Comparison of ENCODE assay signal across 20 cellular contexts in the genomic region with DNA sequence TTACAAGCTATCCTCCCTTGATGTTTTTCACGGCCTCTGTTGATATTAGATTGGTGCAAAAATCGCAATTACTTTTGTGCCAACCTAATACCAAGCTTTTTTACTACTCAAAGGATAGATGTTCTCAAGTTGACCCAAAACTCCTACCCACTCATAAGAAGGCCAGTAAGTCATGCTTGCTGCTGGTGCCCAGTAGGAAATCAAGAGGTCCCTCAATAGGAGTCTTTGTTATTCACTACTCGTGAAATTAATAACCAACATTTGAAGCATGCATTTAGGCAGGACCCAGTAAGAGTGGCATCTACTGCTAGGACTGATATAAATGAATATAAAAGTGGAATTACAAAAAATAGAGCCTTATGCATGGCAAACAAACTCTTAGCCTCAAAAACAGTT. TPM values are rescaled to one million over a fixed set of nuclear protein-coding genes. Genes with fewer than 3 reads are reported as not detected.
DNase-seq lines count a peak whose midpoint lies in the region; ATAC-seq and TF ChIP-seq lines count a peak whose summit lies in the region.
"Had no signal": no experiment of that assay in that cellular context is flagged by ENCODE, and none has a peak within 500 bp of the region (broad histone marks: within the 10 kb centered on the region; RNA-seq: fewer than 3 reads in every experiment).

No MANE protein-coding gene starts in this region.

- intact Hi-C loops in breast epithelium (cut with DNase I; ENCODE audit: low total_unique reads) = no loop called here
- intact Hi-C loops in MCF 10A (cut with micrococcal nuclease) = no loop called here
- intact Hi-C loops in dorsolateral prefrontal cortex (cut with DNase I) = loop anchor here (2.0 to 10.0 kb wide), 5 partner anchors 51 to 597 kb away; partner anchors contain the start of gene APP (in 1 of the 2)

- H3K27ac ChIP-seq in breast epithelium (peak overlapping the region; percentile 87), dorsolateral prefrontal cortex (peak overlapping the region in 58 of 59 donors; percentile 45 to 99 (median 94))
- H3K27ac ChIP-seq: WERI-Rb-1 had no signal

- no peak overlapping the region for H3K4me3 Mint-ChIP-seq in MCF 10A (ENCODE audit: unreplicated experiment)
- no peak overlapping the region for H3K4me3 Mint-ChIP-seq in activated naive CD4-positive, alpha-beta T cell treated with anti-CD3 and anti-CD28 coated beads, Interleukin-2, amount 10 ng/mL, durations not matched to agents 7 days and 5 days
- H3K4me3 Mint-ChIP-seq: natural killer cell had no signal

- no peaks in the 10 kb centered on the region for H3K27me3 ChIP-seq in breast epithelium
- no peaks in the 10 kb centered on the region for H3K27me3 ChIP-seq in dorsolateral prefrontal cortex
- H3K27me3 ChIP-seq: SJCRH30, suprapubic skin had no signal

- H3K27ac Mint-ChIP-seq in MCF 10A (ENCODE audit: low read depth, unreplicated experiment) = no peak overlapping the region
- no peak overlapping the region for H3K27ac Mint-ChIP-seq in activated naive CD4-positive, alpha-beta T cell treated with anti-CD3 and anti-CD28 coated beads, Interleukin-2, amount 10 ng/mL, durations not matched to agents 7 days and 5 days
- H3K27ac Mint-ChIP-seq: natural killer cell had no signal

- POLR2A ChIA-PET in MCF 10A (lab: Yijun Ruan, JAX) = interaction anchor here (0.8 to 1.2 kb wide), 3 partner anchors 10 to 62 kb away, joined by 3 to 5 read pairs (median 5); no protein-coding TSS in a partner anchor

- H3K4me3 ChIP-seq in breast epithelium = no peak overlapping the region
- H3K4me3 ChIP-seq in dorsolateral prefrontal cortex = peak overlapping the region in 30 of 59 donors; percentile 3 to 47 (median 24)
- H3K4me3 ChIP-seq: SJCRH30, suprapubic skin had no signal

- CTCF ChIA-PET in MCF 10A (lab: Yijun Ruan, JAX) = no interaction called here
- CTCF ChIA-PET in activated naive CD4-positive, alpha-beta T cell treated with anti-CD3 and anti-CD28 coated beads, Interleukin-2, amount 10 ng/mL, durations not matched to agents 7 days and 5 days (lab: Charles Lee) = interaction anchor here (1.0 kb wide), 1 partner anchor 31 kb away, joined by 3 read pairs; no protein-coding TSS in a partner anchor

- no peak for TF ChIP-seq CTCF in breast epithelium (IDR thresholded peaks at IDR 0.05)
- TF ChIP-seq CTCF in MCF 10A (IDR thresholded peaks at IDR 0.05; ENCODE audit: unreplicated experiment) = no peak
- no peak for TF ChIP-seq CTCF in dorsolateral prefrontal cortex (IDR thresholded peaks at IDR 0.05 in 54 of 56, conservative IDR thresholded peaks at IDR 0.05 in 2 of 56; ENCODE audit: low read depth in 1 of 56, partially characterized antibody in 56 of 56)

- H3K9me3 Mint-ChIP-seq in MCF 10A (ENCODE audit: unreplicated experiment) = no peaks in the 10 kb centered on the region
- no peaks in the 10 kb centered on the region for H3K9me3 Mint-ChIP-seq in activated naive CD4-positive, alpha-beta T cell treated with anti-CD3 and anti-CD28 coated beads, Interleukin-2, amount 10 ng/mL, durations not matched to agents 7 days and 5 days
- H3K9me3 Mint-ChIP-seq: natural killer cell had no signal

- no peak for TF ChIP-seq POLR2A in breast epithelium (IDR thresholded peaks at IDR 0.05)

- H3K27me3 Mint-ChIP-seq in MCF 10A (ENCODE audit: insufficient read depth, unreplicated experiment) = no peaks in the 10 kb centered on the region
- H3K27me3 Mint-ChIP-seq in activated naive CD4-positive, alpha-beta T cell treated with anti-CD3 and anti-CD28 coated beads, Interleukin-2, amount 10 ng/mL, durations not matched to agents 7 days and 5 days = no peaks in the 10 kb centered on the region

- ATAC-seq in GM18873 (IDR thresholded peaks at IDR 0.05; ENCODE audit: low FRiP score, unreplicated experiment) (no peak), GM21737 (IDR thresholded peaks at IDR 0.05; ENCODE audit: unreplicated experiment) (no peak)
- ATAC-seq: natural killer cell, right cardiac atrium had no signal

- no TSS peak for BruUV-seq in MCF 10A (replicated peaks; lab: Mats Ljungman, UMichigan)

- peaks cover 0 to 16% of the 10 kb centered on the region in 2 donors for H3K4me1 ChIP-seq in breast epithelium

- no peaks in the 10 kb centered on the region for H3K36me3 ChIP-seq in breast epithelium
- H3K36me3 ChIP-seq: suprapubic skin had no signal

- peaks cover 19% of the 10 kb centered on the region for H3K4me1 Mint-ChIP-seq in MCF 10A (ENCODE audit: insufficient read depth, unreplicated experiment)
- peaks cover 3% of the 10 kb centered on the region for H3K4me1 Mint-ChIP-seq in activated naive CD4-positive, alpha-beta T cell treated with anti-CD3 and anti-CD28 coated beads, Interleukin-2, amount 10 ng/mL, durations not matched to agents 7 days and 5 days
- H3K4me1 Mint-ChIP-seq: natural killer cell had no signal

- peaks cover 5% of the 10 kb centered on the region for H3K36me3 Mint-ChIP-seq in MCF 10A (ENCODE audit: insufficient read depth, unreplicated experiment)
- H3K36me3 Mint-ChIP-seq in activated naive CD4-positive, alpha-beta T cell treated with anti-CD3 and anti-CD28 coated beads, Interleukin-2, amount 10 ng/mL, durations not matched to agents 7 days and 5 days = no peaks in the 10 kb centered on the region
- H3K36me3 Mint-ChIP-seq: natural killer cell had no signal

- no peaks in the 10 kb centered on the region for H3K9me3 ChIP-seq in breast epithelium
- H3K9me3 ChIP-seq: SJCRH30, suprapubic skin had no signal

- DNase-seq in breast epithelium (ENCODE audit: low spot score in 2 of 2) (no peak), MCF 10A (ENCODE audit: unreplicated experiment) (no peak), dorsolateral prefrontal cortex (no peak), pons (ENCODE audit: low spot score) (peak; percentile 67), DMS 273 (lab: John Stamatoyannopoulos, UW; ENCODE audit: unreplicated experiment) (no peak)
- no peak for DNase-seq in activated naive CD4-positive, alpha-beta T cell treated with anti-CD3 and anti-CD28 coated beads, Interleukin-2, amount 10 ng/mL, durations not matched to agents 7 days and 5 days
- DNase-seq: activated CD8-positive, alpha-beta memory T cell treated with anti-CD3 and anti-CD28 coated beads, Interleukin-2, amount 50 U/mL, for 4 hours; COR-L47; cortex of kidney; DMS79 treated with DMSO at 0.1 percent for 48 hours; Karpas-422; midbrain; natural killer cell; NCI-H1105; right cardiac atrium; SJCRH30; WERI-Rb-1 had no signal

RNA-seq across cellular contexts. Expression of gene APP, which starts 52.6 kb away (rescaled TPM):
- total RNA-seq in breast epithelium (100 to 1,000 TPM; 270 to 546 (median 383) TPM), MCF 10A (2022) (459 and 472 TPM in 2 replicates), dorsolateral prefrontal cortex (1,000 to 10,000 TPM in 97 of 120 experiments, 100 to 1,000 TPM in 23; 450 to 1,423 (median 1,116) TPM)

Comparison
In these comparisons a context has a peak if more than half of its experiments do, and no peak if none do; other contexts are left out.
1. H3K4me3 ChIP-seq: peak in dorsolateral prefrontal cortex (30 of 59); none in breast epithelium (0 of 3).
2. intact Hi-C loops: an anchor here in dorsolateral prefrontal cortex (2.0 to 10.0 kb wide); none called in breast epithelium and MCF 10A.